ENCODE assay signal across 8 cellular contexts in genomic region chr12:47079365-47079893, GRCh38. TPM values are rescaled to one million over a fixed set of nuclear protein-coding genes. Genes with fewer than 3 reads are reported as not detected.
A peak's percentile ranks its signal among the peaks of the same experiment; 100 is the strongest.
DNase-seq lines count a peak whose midpoint lies in the region; ATAC-seq and TF ChIP-seq lines count a peak whose summit lies in the region.

PCED1B (plus strand) TSS chr12:47079621; CDS start chr12:47235064, 155,443 bp downstream.

- peaks cover 26% of the 10 kb centered on the region for H3K4me1 ChIP-seq in SJCRH30

- peaks cover 56% of the 10 kb centered on the region for H3K27me3 Mint-ChIP-seq in type B pancreatic cell

- H3K36me3 ChIP-seq in SJCRH30 = no peaks in the 10 kb centered on the region

- TF ChIP-seq CTCF in type B pancreatic cell (conservative IDR thresholded peaks at IDR 0.05) = peak; percentile 19

- peak within 1 kb of the TSS; percentile 48 for H3K27ac Mint-ChIP-seq in type B pancreatic cell

- H3K27me3 ChIP-seq in SJCRH30 = no peaks in the 10 kb centered on the region

- peak within 1 kb of the TSS; percentile 58 for H3K4me3 ChIP-seq in SJCRH30

- DNase-seq in AML-193 (lab: John Stamatoyannopoulos, UW) (peak; percentile 38 to 59), HT1080 (ENCODE audit: low read depth) (peak; percentile 70), SJCRH30 (peak; percentile 85 to 88), Right ventricle myocardium superior (peak; percentile 88), pons (ENCODE audit: low spot score) (peak; percentile 42), type B pancreatic cell (ENCODE audit: extremely low spot score, unreplicated experiment) (peak; percentile 75)
- DNase-seq in activated naive CD4-positive, alpha-beta T cell treated with Interleukin-2 at 50 U/mL for 16 hours = peak; percentile 68

- H3K36me3 Mint-ChIP-seq in type B pancreatic cell = peaks cover 3% of the 10 kb centered on the region

- H3K27ac ChIP-seq in SJCRH30 = peak within 1 kb of the TSS; percentile 21

- H3K4me3 Mint-ChIP-seq in type B pancreatic cell = peak within 1 kb of the TSS; percentile 93

- peaks cover 30% of the 10 kb centered on the region for H3K4me1 Mint-ChIP-seq in type B pancreatic cell (ENCODE audit: unreplicated experiment)

- no peaks in the 10 kb centered on the region for H3K9me3 Mint-ChIP-seq in type B pancreatic cell

- peak; percentile 55 for ATAC-seq in GM19324 (IDR thresholded peaks at IDR 0.05; ENCODE audit: low FRiP score, unreplicated experiment)
- ATAC-seq in Right ventricle myocardium superior (ENCODE audit: poor library complexity) = peak; percentile 80

- intact Hi-C loops in Right ventricle myocardium superior (cut with DNase I) = loop anchor here (10.0 kb wide), 1 partner anchor 225 kb away; no protein-coding TSS in a partner anchor

- no peaks in the 10 kb centered on the region for H3K9me3 ChIP-seq in SJCRH30 (replicated peaks)

RNA-seq across cellular contexts. Expression of gene PCED1B, which starts in this region (rescaled TPM):
- 0.24 and 0.50 TPM in 2 replicates for total RNA-seq in HT1080 (2014; rRNA removed; shearing (Covaris generic))
- 3.2 and 3.7 TPM in 2 replicates for polyA plus RNA-seq in HT1080 (2015; cell fraction: cytosol; rRNA removed)
- 5.3 and 7.8 TPM in 2 replicates for polyA plus RNA-seq in HT1080 (2015; cell fraction: nucleus; rRNA removed)
- total RNA-seq in SJCRH30 (2014; rRNA removed; shearing (Covaris generic)) = 0.13 TPM in 1 of 2 replicates, not detected in the other
- total RNA-seq in Right ventricle myocardium superior (0.67 TPM), type B pancreatic cell (ENCODE audit: low replicate concordance) (0.41 and 0.55 TPM in 2 replicates)

Comparison
In these comparisons a context has a peak if more than half of its experiments do, and no peak if none do; other contexts are left out.
1. Peak in every context shown above with its lines: DNase-seq, ATAC-seq, H3K4me3 ChIP-seq and H3K27ac ChIP-seq.
2. Peak in DNase-seq, H3K4me3 ChIP-seq and H3K27ac ChIP-seq in SJCRH30; RNA of the gene not detected or under 1 TPM.
3. Peak in DNase-seq and ATAC-seq in Right ventricle myocardium superior; RNA of the gene not detected or under 1 TPM.
4. Peak in DNase-seq in type B pancreatic cell; RNA of the gene not detected or under 1 TPM.